ENCODE assay signal across 31 cellular contexts in genomic region chr1:24357011-24357410, GRCh38. TPM values are rescaled to one million over a fixed set of nuclear protein-coding genes. Genes with fewer than 3 reads are reported as not detected.
"Had no signal": no experiment of that assay in that cellular context is flagged by ENCODE, and none has a peak within 500 bp of the region (broad histone marks: within the 10 kb centered on the region; RNA-seq: fewer than 3 reads in every experiment).

No MANE protein-coding gene starts in this region.

- H3K4me1 ChIP-seq: ascending aorta, breast epithelium, colonic mucosa, foreskin keratinocyte, gastrocnemius medialis had no signal

- H3K9me3 Mint-ChIP-seq: activated CD4-positive, alpha-beta memory T cell treated with anti-CD3 and anti-CD28 coated beads, Interleukin-2, amount 10 ng/mL, durations not matched to agents 7 days and 5 days; activated CD4-positive, alpha-beta T cell treated with anti-CD3 and anti-CD28 coated beads, Interleukin-2, amount 10 ng/mL, durations not matched to agents 24 days and 14 days; activated naive CD4-positive, alpha-beta T cell treated with anti-CD3 and anti-CD28 coated beads, Interleukin-2, amount 10 ng/mL, durations not matched to agents 7 days and 5 days; activated naive CD4-positive, alpha-beta T cell treated with anti-CD3 and anti-CD28 coated beads, Interleukin-2, amount 50 U/mL, for 72 hours; activated naive CD8-positive, alpha-beta T cell treated with anti-CD3 and anti-CD28 coated beads, Interleukin-2, amount 10 ng/mL, durations not matched to agents 7 days and 5 days; activated T-cell treated with anti-CD3 and anti-CD28 coated beads, Interleukin-2, amount 50 U/mL, for 24 hours; activated T-cell treated with anti-CD3 and anti-CD28 coated beads, Interleukin-2, amount 50 U/mL, for 72 hours; brain had no signal

- H3K9me3 ChIP-seq: ascending aorta, breast epithelium, colonic mucosa, gastrocnemius medialis had no signal

- H3K27ac Mint-ChIP-seq: activated CD4-positive, alpha-beta memory T cell treated with anti-CD3 and anti-CD28 coated beads, Interleukin-2, amount 10 ng/mL, durations not matched to agents 7 days and 5 days; activated CD4-positive, alpha-beta T cell treated with anti-CD3 and anti-CD28 coated beads for 36 hours; activated CD4-positive, alpha-beta T cell treated with anti-CD3 and anti-CD28 coated beads, Interleukin-2, amount 10 ng/mL, durations not matched to agents 24 days and 14 days; activated naive CD4-positive, alpha-beta T cell treated with anti-CD3 and anti-CD28 coated beads, Interleukin-2, amount 10 ng/mL, durations not matched to agents 7 days and 5 days; activated naive CD4-positive, alpha-beta T cell treated with anti-CD3 and anti-CD28 coated beads, Interleukin-2, amount 50 U/mL, for 72 hours; activated naive CD8-positive, alpha-beta T cell treated with anti-CD3 and anti-CD28 coated beads, Interleukin-2, amount 10 ng/mL, durations not matched to agents 7 days and 5 days; activated T-cell treated with anti-CD3 and anti-CD28 coated beads, Interleukin-2, amount 50 U/mL, for 24 hours; activated T-cell treated with anti-CD3 and anti-CD28 coated beads, Interleukin-2, amount 50 U/mL, for 72 hours; brain had no signal

- DNase-seq: activated CD4-positive, alpha-beta memory T cell treated with anti-CD3 and anti-CD28 coated beads, Interleukin-2, amount 10 ng/mL, durations not matched to agents 7 days and 5 days; activated CD4-positive, alpha-beta T cell treated with anti-CD3 and anti-CD28 coated beads for 36 hours; activated CD4-positive, alpha-beta T cell treated with anti-CD3 and anti-CD28 coated beads, Interleukin-2, amount 10 ng/mL, durations not matched to agents 24 days and 14 days; activated CD4-positive, alpha-beta T cell treated with anti-CD3 and anti-CD28 coated beads, Interleukin-2, amount 50 U/mL, for 4 hours; activated CD4-positive, CD25-positive, alpha-beta regulatory T cell; activated CD4-positive, CD25-positive, alpha-beta regulatory T cell treated with anti-CD3 and anti-CD28 coated beads, Interleukin-2, amount 50 U/mL, for 72 hours; activated CD8-positive, alpha-beta memory T cell treated with anti-CD3 and anti-CD28 coated beads, Interleukin-2, amount 50 U/mL, for 48 hours; activated gamma-delta T cell; activated naive CD4-positive, alpha-beta T cell; activated naive CD4-positive, alpha-beta T cell treated with anti-CD3 and anti-CD28 coated beads, Interleukin-2, amount 10 ng/mL, durations not matched to agents 7 days and 5 days; activated naive CD8-positive, alpha-beta T cell treated with anti-CD3 and anti-CD28 coated beads, Interleukin-2, amount 10 ng/mL, durations not matched to agents 7 days and 5 days; activated T-cell treated with anti-CD3 and anti-CD28 coated beads for 4 hours; activated T-cell treated with anti-CD3 and anti-CD28 coated beads, Interleukin-2, amount 50 U/mL, for 24 hours; activated T-cell treated with anti-CD3 and anti-CD28 coated beads, Interleukin-2, amount 50 U/mL, for 72 hours; central memory CD4-positive, alpha-beta T cell; cerebellar nuclear complex; colonic mucosa; effector CD8-positive, alpha-beta T cell; foreskin keratinocyte; gastrocnemius medialis; glutamatergic neuron; T-helper 2 cell had no signal

- H3K4me3 ChIP-seq: ascending aorta, breast epithelium, cardiac muscle cell, colonic mucosa, gastrocnemius medialis had no signal

- H3K4me3 Mint-ChIP-seq: activated CD4-positive, alpha-beta memory T cell treated with anti-CD3 and anti-CD28 coated beads, Interleukin-2, amount 10 ng/mL, durations not matched to agents 7 days and 5 days; activated CD4-positive, alpha-beta T cell treated with anti-CD3 and anti-CD28 coated beads for 36 hours; activated CD4-positive, alpha-beta T cell treated with anti-CD3 and anti-CD28 coated beads, Interleukin-2, amount 10 ng/mL, durations not matched to agents 24 days and 14 days; activated naive CD4-positive, alpha-beta T cell treated with anti-CD3 and anti-CD28 coated beads, Interleukin-2, amount 10 ng/mL, durations not matched to agents 7 days and 5 days; activated naive CD8-positive, alpha-beta T cell treated with anti-CD3 and anti-CD28 coated beads, Interleukin-2, amount 10 ng/mL, durations not matched to agents 7 days and 5 days; activated T-cell treated with anti-CD3 and anti-CD28 coated beads, Interleukin-2, amount 50 U/mL, for 24 hours; activated T-cell treated with anti-CD3 and anti-CD28 coated beads, Interleukin-2, amount 50 U/mL, for 72 hours; brain had no signal

- H3K27me3 ChIP-seq: ascending aorta, breast epithelium, cardiac muscle cell, colonic mucosa, foreskin keratinocyte, gastrocnemius medialis had no signal

- H3K27me3 Mint-ChIP-seq: activated CD4-positive, alpha-beta memory T cell treated with anti-CD3 and anti-CD28 coated beads, Interleukin-2, amount 10 ng/mL, durations not matched to agents 7 days and 5 days; activated CD4-positive, alpha-beta T cell treated with anti-CD3 and anti-CD28 coated beads for 36 hours; activated CD4-positive, alpha-beta T cell treated with anti-CD3 and anti-CD28 coated beads, Interleukin-2, amount 10 ng/mL, durations not matched to agents 24 days and 14 days; activated naive CD4-positive, alpha-beta T cell treated with anti-CD3 and anti-CD28 coated beads, Interleukin-2, amount 10 ng/mL, durations not matched to agents 7 days and 5 days; activated naive CD8-positive, alpha-beta T cell treated with anti-CD3 and anti-CD28 coated beads, Interleukin-2, amount 10 ng/mL, durations not matched to agents 7 days and 5 days; activated T-cell treated with anti-CD3 and anti-CD28 coated beads, Interleukin-2, amount 50 U/mL, for 24 hours had no signal

- H3K27ac ChIP-seq: ascending aorta, breast epithelium, cardiac muscle cell, colonic mucosa, foreskin keratinocyte, gastrocnemius medialis had no signal

- ATAC-seq: activated CD4-positive, alpha-beta T cell treated with anti-CD3 and anti-CD28 coated beads for 36 hours; activated naive CD4-positive, alpha-beta T cell treated with anti-CD3 and anti-CD28 coated beads, Interleukin-2, amount 50 U/mL, for 72 hours; activated T-cell treated with anti-CD3 and anti-CD28 coated beads, Interleukin-2, amount 50 U/mL, for 72 hours; esophagus mucosa; foreskin keratinocyte; gastrocnemius medialis had no signal

- H3K4me1 Mint-ChIP-seq: brain had no signal

- FAIRE-seq: endometrium, endothelial cell of umbilical vein had no signal

- H3K36me3 ChIP-seq: ascending aorta, breast epithelium, cardiac muscle cell, colonic mucosa, gastrocnemius medialis had no signal

- H3K36me3 Mint-ChIP-seq: activated naive CD4-positive, alpha-beta T cell treated with anti-CD3 and anti-CD28 coated beads, Interleukin-2, amount 10 ng/mL, durations not matched to agents 7 days and 5 days had no signal

RNA-seq across cellular contexts. Expression of gene GRHL3, which starts 37.9 kb away (rescaled TPM):
- total RNA-seq: activated CD4-positive, alpha-beta T cell treated with anti-CD3 and anti-CD28 coated beads for 36 hours; activated CD4-positive, alpha-beta T cell treated with anti-CD3 and anti-CD28 coated beads, Interleukin-2, amount 10 ng/mL, durations not matched to agents 24 days and 14 days; activated naive CD4-positive, alpha-beta T cell treated with anti-CD3 and anti-CD28 coated beads, Interleukin-2, amount 50 U/mL, for 72 hours; activated naive CD8-positive, alpha-beta T cell treated with anti-CD3 and anti-CD28 coated beads, Interleukin-2, amount 10 ng/mL, durations not matched to agents 7 days and 5 days; ascending aorta; dermis microvascular lymphatic vessel endothelial cell; endothelial cell of umbilical vein; gastrocnemius medialis had no signal
- polyA plus RNA-seq: cardiac muscle cell, endothelial cell of umbilical vein had no signal
